2 cellular contexts compared by ENCODE assay signal in genomic region chr22:36180928-36181327, GRCh38.
TF ChIP-seq lines count a peak whose summit lies in the region.

No MANE protein-coding gene starts in this region.

TF ChIP-seq in GM23338, 12 proteins besides CTCF, POLR2A, EP300 and RAD21:
- TF ChIP-seq POLR2AphosphoS5 (IDR thresholded peaks at IDR 0.05; ENCODE audit: low read depth), result no peak
- no peak for TF ChIP-seq ZNF114 (CRISPR knock-in tag; IDR thresholded peaks at IDR 0.05)
- TF ChIP-seq CREB1 (CRISPR knock-in tag; IDR thresholded peaks at IDR 0.05; ENCODE audit: low read depth), result no peak
- no peak for TF ChIP-seq NANOG (IDR thresholded peaks at IDR 0.05; ENCODE audit: borderline replicate concordance)

TF ChIP-seq in H1, 55 proteins besides CTCF, POLR2A, EP300 and RAD21:
- TF ChIP-seq SP1 (IDR thresholded peaks at IDR 0.05; ENCODE audit: low read depth, low read length) (no peak), SIRT6 (IDR thresholded peaks at IDR 0.05; ENCODE audit: low read length) (no peak), ATF3 (IDR thresholded peaks at IDR 0.05; ENCODE audit: insufficient read depth, low read depth, low read length) (no peak), ATF2 (IDR thresholded peaks at IDR 0.05; ENCODE audit: low read length) (no peak), TBP (IDR thresholded peaks at IDR 0.05; ENCODE audit: low read depth, low read length) (no peak), TCF12 (IDR thresholded peaks at IDR 0.05; ENCODE audit: low read depth, low read length) (no peak), KDM4A (IDR thresholded peaks at IDR 0.05; ENCODE audit: low read depth, low read length, severe bottlenecking) (no peak), CTBP2 (IDR thresholded peaks at IDR 0.05; ENCODE audit: borderline replicate concordance, insufficient read depth, insufficient read length, low read length) (no peak), SIN3A (conservative IDR thresholded peaks at IDR 0.05 in 1 of 2, IDR thresholded peaks at IDR 0.05 in 1 of 2; ENCODE audit: low read depth in 1 of 2, low read length in 2 of 2) (no peak), RNF2 (IDR thresholded peaks at IDR 0.05; ENCODE audit: borderline replicate concordance, low read depth, low read length, missing control alignments, poor library complexity, severe bottlenecking) (no peak), EGR1 (IDR thresholded peaks at IDR 0.05; ENCODE audit: borderline replicate concordance, low read depth, low read length) (no peak), KDM5A (IDR thresholded peaks at IDR 0.05; ENCODE audit: low read length) (no peak)
